Comparison of ENCODE assay signal across 8 cellular contexts in genomic region chr3:88003115-88003755, GRCh38. TPM values are rescaled to one million over a fixed set of nuclear protein-coding genes. Genes with fewer than 3 reads are reported as not detected.
A peak's percentile ranks its signal among the peaks of the same experiment; 100 is the strongest.
DNase-seq lines count a peak whose midpoint lies in the region; ATAC-seq, FAIRE-seq and TF ChIP-seq lines count a peak whose summit lies in the region.

No MANE protein-coding gene starts in this region.

- ATAC-seq in HG02884 (IDR thresholded peaks at IDR 0.05; ENCODE audit: unreplicated experiment) (no peak), sciatic nerve (no peak), GM21390 (IDR thresholded peaks at IDR 0.05; ENCODE audit: unreplicated experiment) (no peak)

- DNase-seq in GM12891 (ENCODE audit: insufficient read length, low spot score) = no peak
- DNase-seq in MV-4-11 (lab: John Stamatoyannopoulos, UW) = peak; percentile 65
- peak; percentile 63 for DNase-seq in astrocyte of the spinal cord (ENCODE audit: low read depth, low spot score)
- peak; percentile 21 for DNase-seq in kidney epithelial cell (ENCODE audit: low read depth)
- no peak for DNase-seq in sciatic nerve (ENCODE audit: low spot score)

- no peak overlapping the region for H3K27ac ChIP-seq in C4-2B

- H3K27me3 ChIP-seq in kidney epithelial cell (ENCODE audit: control insufficient read depth, insufficient read depth, low read length) = no peaks in the 10 kb centered on the region

- FAIRE-seq in GM12891 (lab: Jason Lieb, UNC) = peak; percentile 51

- in situ Hi-C loops in astrocyte of the spinal cord (cut with HindIII; ENCODE audit: low sequenced_read_pairs) = no loop called here

- H3K4me3 ChIP-seq in astrocyte of the spinal cord (ENCODE audit: low read depth, low read length) = no peak overlapping the region
- H3K4me3 ChIP-seq in kidney epithelial cell (ENCODE audit: low read depth, low read length) = no peak overlapping the region

- TF ChIP-seq CTCF in C4-2B (conservative IDR thresholded peaks at IDR 0.05) = peak; percentile 82
- TF ChIP-seq CTCF in astrocyte of the spinal cord (IDR thresholded peaks at IDR 0.05; ENCODE audit: low read depth, low read length) = peak; percentile 67
- TF ChIP-seq CTCF in kidney epithelial cell (IDR thresholded peaks at IDR 0.05; ENCODE audit: insufficient read depth, low read length, poor library complexity, severe bottlenecking) = peak; percentile 70

- no peak for TF ChIP-seq POLR2A in GM12891 (IDR thresholded peaks at IDR 0.05; ENCODE audit: low read depth, low read length)

- intact Hi-C loops in sciatic nerve (cut with DNase I) = no loop called here

- H3K36me3 ChIP-seq in kidney epithelial cell (ENCODE audit: control insufficient read depth, insufficient read depth, low read length) = no peaks in the 10 kb centered on the region

TF ChIP-seq in GM12891, 5 proteins besides CTCF, POLR2A, EP300 and RAD21:
- TF ChIP-seq TAF1 (IDR thresholded peaks at IDR 0.05; ENCODE audit: low read depth, low read length) (no peak), POU2F2 (IDR thresholded peaks at IDR 0.05; ENCODE audit: low read depth, low read length) (no peak), PAX5 (IDR thresholded peaks at IDR 0.05; ENCODE audit: insufficient read depth, low read length, severe bottlenecking) (no peak), POLR2AphosphoS5 (IDR thresholded peaks at IDR 0.05; ENCODE audit: low read depth, low read length) (no peak), SPI1 (IDR thresholded peaks at IDR 0.05; ENCODE audit: low read depth, low read length) (no peak)

RNA-seq across cellular contexts. Expression of gene CGGBP1, which starts 55.6 kb away (rescaled TPM):
- 25.1 TPM for polyA plus RNA-seq in GM12891 (2012; ENCODE audit: low read depth, missing spikeins)
- 51.6 and 53.4 TPM in 2 replicates for total RNA-seq in kidney epithelial cell
- 69.2 TPM for total RNA-seq in sciatic nerve

RNA-seq across cellular contexts. Expression of gene ZNF654, which starts 55.8 kb away (rescaled TPM):
- 5.9 TPM for polyA plus RNA-seq in GM12891 (2012; ENCODE audit: low read depth, missing spikeins)
- total RNA-seq in kidney epithelial cell (6.6 and 6.8 TPM in 2 replicates), sciatic nerve (24.3 TPM)

Comparison
In these comparisons a context has a peak if more than half of its experiments do, and no peak if none do; other contexts are left out.
1. DNase-seq: peak in MV-4-11 (single experiment), astrocyte of the spinal cord (single experiment) and kidney epithelial cell (single experiment); none in GM12891 (single experiment) and sciatic nerve (single experiment).
2. Peak in every context shown above with its lines, with median percentiles within 50 percentile points of each other: CTCF ChIP-seq.